Comparison of ENCODE assay signal across 15 cellular contexts in the genomic region with DNA sequence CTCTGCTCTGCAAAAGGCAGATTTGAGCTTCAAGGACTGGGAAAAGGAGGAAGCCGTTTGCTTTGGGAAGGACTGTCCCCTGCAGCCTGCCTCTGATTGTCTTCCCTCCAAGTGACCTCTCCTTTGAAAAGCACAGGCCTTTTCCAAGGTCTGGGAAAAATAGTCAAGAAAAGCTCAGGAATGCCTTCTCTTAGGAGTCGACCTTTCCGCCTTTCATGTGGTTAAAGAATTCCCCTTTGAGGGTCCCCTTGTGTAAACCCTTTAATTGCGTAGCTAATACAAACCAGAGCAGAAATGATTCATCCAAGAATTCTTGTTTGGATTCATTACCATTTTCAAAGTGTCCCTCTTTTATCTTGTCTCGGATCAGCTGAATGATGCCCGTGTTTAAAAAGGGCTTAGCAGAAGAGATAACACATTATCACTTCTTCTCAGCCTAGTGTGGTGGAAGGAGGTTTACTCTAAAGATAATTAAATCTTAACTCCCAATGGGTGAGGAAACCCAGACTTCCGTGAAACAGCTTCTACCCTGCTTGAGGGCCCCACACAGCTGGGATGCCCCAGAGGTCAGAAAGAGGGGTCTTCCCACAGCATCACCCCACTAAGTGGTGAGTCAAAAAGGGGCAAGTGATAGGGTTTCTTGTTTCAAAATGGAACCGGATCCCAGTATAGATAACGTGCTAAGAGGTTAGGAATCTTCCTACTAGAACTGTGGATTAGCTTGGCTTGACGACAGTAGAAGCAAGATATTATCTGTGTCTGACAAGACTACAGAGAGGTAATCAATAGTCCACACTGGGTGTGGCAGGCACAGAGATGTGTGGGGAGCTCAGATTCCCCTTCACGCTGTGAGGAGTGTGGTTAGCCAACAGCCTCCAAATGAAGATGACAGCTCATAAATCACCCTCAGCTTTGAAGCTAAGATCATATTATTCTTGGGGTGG.
A peak's percentile ranks its signal among the peaks of the same experiment; 100 is the strongest.
DNase-seq lines count a peak whose midpoint lies in the region; ATAC-seq and TF ChIP-seq lines count a peak whose summit lies in the region.
"Had no signal": no experiment of that assay in that cellular context is flagged by ENCODE, and none has a peak within 500 bp of the region (broad histone marks: within the 10 kb centered on the region; RNA-seq: fewer than 3 reads in every experiment).

No MANE protein-coding gene starts in this region.

- TF ChIP-seq CTCF in glutamatergic neuron (IDR thresholded peaks at IDR 0.05; ENCODE audit: partially characterized antibody, unreplicated experiment), result no peak
- TF ChIP-seq CTCF in heart right ventricle (IDR thresholded peaks at IDR 0.05), result no peak
- no peak for TF ChIP-seq CTCF in omental fat pad (IDR thresholded peaks at IDR 0.05)

- no peak overlapping the region for H3K27ac ChIP-seq in heart right ventricle
- H3K27ac ChIP-seq: GM23248, RWPE1 had no signal

- peaks cover 0 to 12% (median 0%) of the 10 kb centered on the region in 7 donors for H3K27me3 ChIP-seq in heart right ventricle

- DNase-seq in activated T-cell treated with anti-CD3 and anti-CD28 coated beads for 48 hours (ENCODE audit: low read depth) (peak; percentile 11), SK-N-DZ (ENCODE audit: low spot score) (peak; percentile 79), glutamatergic neuron (no peak), heart right ventricle (no peak), omental fat pad (ENCODE audit: low spot score) (no peak)
- DNase-seq in activated T-cell treated with anti-CD3 and anti-CD28 coated beads, Interleukin-2, amount 50 U/mL, for 1 hour, result no peak
- no peak for DNase-seq in stimulated activated naive CD8-positive, alpha-beta T cell treated with anti-CD3 and anti-CD28 coated beads, Interleukin-15, amount 100 ng/mL, for 72 hours
- DNase-seq: anterior cingulate cortex, DMS 273 treated with DMSO at 0.1 percent for 48 hours, GM23248, NCI-H446 treated with DMSO at 0.1 percent for 48 hours had no signal

- peaks cover 0 to 7% (median 0%) of the 10 kb centered on the region in 11 donors for H3K9me3 ChIP-seq in heart right ventricle

- H3K4me1 Mint-ChIP-seq in glutamatergic neuron (ENCODE audit: low read depth, unreplicated experiment), result peaks cover 5% of the 10 kb centered on the region
- H3K4me1 Mint-ChIP-seq in stimulated activated naive CD8-positive, alpha-beta T cell treated with anti-CD3 and anti-CD28 coated beads, Interleukin-15, amount 100 ng/mL, for 72 hours, result no peaks in the 10 kb centered on the region

- H3K4me3 Mint-ChIP-seq in glutamatergic neuron (ENCODE audit: unreplicated experiment), result no peak overlapping the region
- H3K4me3 Mint-ChIP-seq in stimulated activated naive CD8-positive, alpha-beta T cell treated with anti-CD3 and anti-CD28 coated beads, Interleukin-15, amount 100 ng/mL, for 72 hours, result no peak overlapping the region
- H3K4me3 Mint-ChIP-seq: neural crest cell had no signal

- ATAC-seq in stimulated activated naive CD8-positive, alpha-beta T cell treated with anti-CD3 and anti-CD28 coated beads, Interleukin-15, amount 100 ng/mL, for 72 hours, result peak; percentile 85
- ATAC-seq in heart right ventricle (no peak), GM18505 (IDR thresholded peaks at IDR 0.05; ENCODE audit: unreplicated experiment) (no peak), omental fat pad (ENCODE audit: low FRiP score) (no peak)

- peaks cover 31% of the 10 kb centered on the region for H3K36me3 Mint-ChIP-seq in glutamatergic neuron (ENCODE audit: unreplicated experiment)

- H3K27me3 Mint-ChIP-seq in glutamatergic neuron (ENCODE audit: unreplicated experiment), result peaks cover 2% of the 10 kb centered on the region
- peaks cover 7% of the 10 kb centered on the region for H3K27me3 Mint-ChIP-seq in stimulated activated naive CD8-positive, alpha-beta T cell treated with anti-CD3 and anti-CD28 coated beads, Interleukin-15, amount 100 ng/mL, for 72 hours

- intact Hi-C loops in heart right ventricle (cut with DNase I), result no loop called here

- no peaks in the 10 kb centered on the region for H3K4me1 ChIP-seq in heart right ventricle

- 61 to 63% methylated on average over 11 of the region's 11 CpGs for WGBS in heart right ventricle, 2 donors

- no peak overlapping the region for H3K4me3 ChIP-seq in heart right ventricle
- H3K4me3 ChIP-seq: GM23248, skin epidermis had no signal

- no peak for TF ChIP-seq POLR2A in GM18505 (IDR thresholded peaks at IDR 0.05; ENCODE audit: borderline replicate concordance, extremely low read depth, insufficient read depth, insufficient read length)

- H3K9me3 Mint-ChIP-seq in glutamatergic neuron (ENCODE audit: unreplicated experiment), result peaks cover 7% of the 10 kb centered on the region
- H3K9me3 Mint-ChIP-seq in stimulated activated naive CD8-positive, alpha-beta T cell treated with anti-CD3 and anti-CD28 coated beads, Interleukin-15, amount 100 ng/mL, for 72 hours, result peaks cover 6 to 21% of the 10 kb centered on the region in 2 donors

- H3K36me3 ChIP-seq in heart right ventricle, result no peaks in the 10 kb centered on the region

- peak overlapping the region; percentile 44 for H3K27ac Mint-ChIP-seq in glutamatergic neuron (ENCODE audit: unreplicated experiment)
- H3K27ac Mint-ChIP-seq in stimulated activated naive CD8-positive, alpha-beta T cell treated with anti-CD3 and anti-CD28 coated beads, Interleukin-15, amount 100 ng/mL, for 72 hours, result peak overlapping the region in 1 of 2 donors; percentile 55

Comparison
In these comparisons a context has a peak if more than half of its experiments do, and no peak if none do; other contexts are left out.
1. DNase-seq: peak in activated T-cell treated with anti-CD3 and anti-CD28 coated beads for 48 hours (single experiment) and SK-N-DZ (single experiment); none in activated T-cell treated with anti-CD3 and anti-CD28 coated beads, Interleukin-2, amount 50 U/mL, for 1 hour (single experiment), glutamatergic neuron (single experiment), stimulated activated naive CD8-positive, alpha-beta T cell treated with anti-CD3 and anti-CD28 coated beads, Interleukin-15, amount 100 ng/mL, for 72 hours (0 of 2), heart right ventricle (0 of 2) and omental fat pad (single experiment).